23 cellular contexts compared by ENCODE assay signal in the genomic region with DNA sequence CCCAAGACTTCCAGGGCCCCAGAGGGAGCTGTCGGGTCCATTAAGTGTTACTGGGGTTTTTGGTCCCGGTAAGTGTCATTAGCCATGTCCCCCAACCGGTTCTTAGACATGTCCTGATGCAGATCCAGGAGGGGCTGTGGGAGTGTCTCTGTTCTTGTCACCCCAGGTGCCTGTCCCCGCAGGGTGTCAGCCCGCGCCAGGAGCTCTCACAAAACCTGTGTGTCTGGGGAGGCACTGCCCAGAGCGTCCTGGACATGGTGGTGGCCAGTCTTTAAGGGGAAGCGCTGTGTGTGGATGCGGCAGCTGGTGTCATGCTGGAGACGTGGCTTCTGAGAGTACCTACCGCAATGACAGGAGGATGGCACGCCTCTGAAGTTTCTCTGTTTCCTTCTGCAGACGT. TPM values are rescaled to one million over a fixed set of nuclear protein-coding genes. Genes with fewer than 3 reads are reported as not detected.
A peak's percentile ranks its signal among the peaks of the same experiment; 100 is the strongest.
DNase-seq lines count a peak whose midpoint lies in the region; ATAC-seq, FAIRE-seq and TF ChIP-seq lines count a peak whose summit lies in the region.
"Had no signal": no experiment of that assay in that cellular context is flagged by ENCODE, and none has a peak within 500 bp of the region (broad histone marks: within the 10 kb centered on the region; RNA-seq: fewer than 3 reads in every experiment).

No MANE protein-coding gene starts in this region.

- no peak overlapping the region for H3K27ac Mint-ChIP-seq in activated CD4-positive, alpha-beta T cell treated with anti-CD3 and anti-CD28 coated beads for 36 hours
- H3K27ac Mint-ChIP-seq: B cell; CD4-positive, alpha-beta T cell; CD8-positive, alpha-beta T cell had no signal

- H3K27ac ChIP-seq in kidney (ENCODE audit: low read depth in 2 of 2, low read length in 2 of 2) (no peak overlapping the region), spleen (no peak overlapping the region)
- H3K27ac ChIP-seq: C4-2B had no signal

- intact Hi-C loops in Right ventricle myocardium superior (cut with DNase I) (no loop called here), left cardiac atrium (cut with DNase I) (no loop called here), kidney (cut with DNase I) (no loop called here), spleen (cut with DNase I; ENCODE audit: low total_unique reads) (no loop called here)
- intact Hi-C loops in activated CD4-positive, alpha-beta T cell treated with anti-CD3 and anti-CD28 coated beads for 36 hours (cut with DNase I, micrococcal nuclease) = no loop called here

- H3K36me3 ChIP-seq in kidney (ENCODE audit: control insufficient read depth in 1 of 2, insufficient read depth in 2 of 2, low read length in 2 of 2) = no peaks in the 10 kb centered on the region
- peaks cover 0 to 80% (median 22%) of the 10 kb centered on the region in 6 donors for H3K36me3 ChIP-seq in spleen

- peaks cover 5% of the 10 kb centered on the region for H3K4me1 Mint-ChIP-seq in activated CD4-positive, alpha-beta T cell treated with anti-CD3 and anti-CD28 coated beads for 36 hours

- H3K27me3 ChIP-seq in spleen (replicated peaks in 1 of 7) = no peaks in the 10 kb centered on the region
- H3K27me3 ChIP-seq: BLaER1 treated with 17β-estradiol and CSF1 and Interleukin-3, amounts not matched to agents 10 nM and 100 nM had no signal

- no peak for TF ChIP-seq POLR2A in spleen (IDR thresholded peaks at IDR 0.05)

- no peaks in the 10 kb centered on the region for H3K4me1 ChIP-seq in kidney (ENCODE audit: control insufficient read depth in 1 of 2, insufficient read depth in 1 of 2, low read depth in 1 of 2, low read length in 2 of 2)
- peaks cover 0 to 22% (median 14%) of the 10 kb centered on the region in 6 donors for H3K4me1 ChIP-seq in spleen
- H3K4me1 ChIP-seq: Caco-2 had no signal

- POLR2A ChIA-PET in activated CD4-positive, alpha-beta T cell treated with anti-CD3 and anti-CD28 coated beads for 36 hours (lab: Charles Lee) = no interaction called here

- H3K36me3 Mint-ChIP-seq in activated CD4-positive, alpha-beta T cell treated with anti-CD3 and anti-CD28 coated beads for 36 hours (ENCODE audit: low read depth) = no peaks in the 10 kb centered on the region
- H3K36me3 Mint-ChIP-seq: CD8-positive, alpha-beta T cell had no signal

- no peak overlapping the region for H3K4me3 Mint-ChIP-seq in activated CD4-positive, alpha-beta T cell treated with anti-CD3 and anti-CD28 coated beads for 36 hours
- H3K4me3 Mint-ChIP-seq: B cell; CD4-positive, alpha-beta T cell; CD8-positive, alpha-beta T cell had no signal

- H3K4me3 ChIP-seq in kidney (ENCODE audit: low read length in 2 of 2) (no peak overlapping the region), spleen (no peak overlapping the region)
- H3K4me3 ChIP-seq: BLaER1 treated with 17β-estradiol and CSF1 and Interleukin-3, amounts not matched to agents 10 nM and 100 nM had no signal

- no peak for ATAC-seq in Right ventricle myocardium superior (ENCODE audit: poor library complexity)
- ATAC-seq in left cardiac atrium = no peak
- no peak for ATAC-seq in activated CD4-positive, alpha-beta T cell treated with anti-CD3 and anti-CD28 coated beads for 36 hours
- no peak for ATAC-seq in HG02981 (IDR thresholded peaks at IDR 0.05; ENCODE audit: unreplicated experiment)
- ATAC-seq: CD8-positive, alpha-beta T cell had no signal

- no peak for TF ChIP-seq CTCF in kidney (IDR thresholded peaks at IDR 0.05; ENCODE audit: borderline replicate concordance, extremely low read depth, insufficient read depth)
- no peak for TF ChIP-seq CTCF in spleen (IDR thresholded peaks at IDR 0.05 in 8 of 11, conservative IDR thresholded peaks at IDR 0.05 in 3 of 11)

- DNase-seq in Right ventricle myocardium superior (peak; percentile 14), left cardiac atrium (no peak), kidney (peak; percentile 65), spleen (peak; percentile 59)
- no peak for DNase-seq in activated CD4-positive, alpha-beta T cell treated with anti-CD3 and anti-CD28 coated beads for 36 hours
- DNase-seq: 8988T; AML-193; Caco-2; Calu3; CD4-positive, alpha-beta T cell; CD8-positive, alpha-beta T cell; DMS79 treated with DMSO at 0.1 percent for 48 hours; GF-D8 had no signal

- H3K9me3 ChIP-seq in kidney (ENCODE audit: control insufficient read depth in 1 of 2, low read length in 2 of 2) (no peaks in the 10 kb centered on the region), spleen (no peaks in the 10 kb centered on the region)
- H3K9me3 ChIP-seq: BLaER1 treated with 17β-estradiol and CSF1 and Interleukin-3, amounts not matched to agents 10 nM and 100 nM; Caco-2 had no signal

- no peaks in the 10 kb centered on the region for H3K9me3 Mint-ChIP-seq in activated CD4-positive, alpha-beta T cell treated with anti-CD3 and anti-CD28 coated beads for 36 hours (ENCODE audit: low read depth)
- H3K9me3 Mint-ChIP-seq: CD4-positive, alpha-beta T cell; CD8-positive, alpha-beta T cell had no signal

- FAIRE-seq in kidney (lab: Jason Lieb, UNC) = no peak
- FAIRE-seq: A204.1, D721Med, G401.6, GM12891, GM19239 had no signal

- CTCF ChIA-PET in activated CD4-positive, alpha-beta T cell treated with anti-CD3 and anti-CD28 coated beads for 36 hours (lab: Charles Lee) = no interaction called here

- H3K9ac ChIP-seq in kidney (ENCODE audit: low read length in 2 of 2) = no peak overlapping the region
- H3K9ac ChIP-seq: BLaER1 treated with 17β-estradiol and CSF1 and Interleukin-3, amounts not matched to agents 10 nM and 100 nM had no signal

- WGBS in spleen, 5 donors = 87 to 91% (median 88%) methylated on average over 13 of the region's 13 CpGs

- H3K27me3 Mint-ChIP-seq in activated CD4-positive, alpha-beta T cell treated with anti-CD3 and anti-CD28 coated beads for 36 hours = no peaks in the 10 kb centered on the region
- H3K27me3 Mint-ChIP-seq: B cell; CD4-positive, alpha-beta T cell had no signal

RNA-seq across cellular contexts. Expression of a gene that starts 12.5 kb away (rescaled TPM):
- total RNA-seq in Right ventricle myocardium superior = 3.5 TPM
- 1 to 10 TPM; 6.0 to 9.5 TPM for total RNA-seq in left cardiac atrium
- 20.9 TPM for total RNA-seq in kidney
- polyA plus RNA-seq in kidney (ENCODE audit: insufficient read depth, low read depth, low replicate concordance) = 2.5 TPM
- total RNA-seq in spleen = 100 to 1,000 TPM; 129 to 226 (median 142) TPM
- 100 to 1,000 TPM; 118 to 214 (median 204) TPM for polyA plus RNA-seq in spleen
- total RNA-seq in activated CD4-positive, alpha-beta T cell treated with anti-CD3 and anti-CD28 coated beads for 36 hours = 10 to 100 TPM; 61.7 to 74.3 TPM
- total RNA-seq: Caco-2, Calu3 had no signal
- polyA plus RNA-seq: BJ had no signal

Comparison
In these comparisons a context has a peak if more than half of its experiments do, and no peak if none do; other contexts are left out.
1. DNase-seq: peak in Right ventricle myocardium superior (single experiment), kidney (single experiment) and spleen (single experiment); none in left cardiac atrium (single experiment) and activated CD4-positive, alpha-beta T cell treated with anti-CD3 and anti-CD28 coated beads for 36 hours (single experiment).